Comparison of ENCODE assay signal across 2 cellular contexts in the genomic region with DNA sequence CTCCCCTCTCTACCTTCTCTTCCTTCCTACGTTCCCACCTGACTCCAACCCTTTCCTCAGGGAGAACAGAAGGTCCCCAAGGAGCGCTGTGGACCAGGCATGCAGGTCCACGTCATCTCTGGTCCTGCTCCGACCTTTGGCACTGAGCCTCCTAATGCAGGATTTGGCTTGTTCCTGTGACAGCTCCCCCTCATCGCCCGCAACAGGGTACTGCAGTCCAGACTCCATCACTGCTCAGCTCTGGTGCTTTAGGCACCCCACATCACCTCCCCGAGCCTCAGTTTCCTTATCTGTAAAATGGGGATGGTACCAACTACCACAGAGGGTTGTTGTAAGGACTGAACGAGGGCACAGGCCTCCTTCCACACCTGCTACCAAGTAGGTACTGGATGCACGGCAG.
TF ChIP-seq lines count a peak whose summit lies in the region.

No MANE protein-coding gene starts in this region.

TF ChIP-seq in IMR-90, 13 proteins besides CTCF, POLR2A, EP300 and RAD21:
- TF ChIP-seq MAFK (IDR thresholded peaks at IDR 0.05; ENCODE audit: low read depth, low read length) (no peak), RFX5 (IDR thresholded peaks at IDR 0.05; ENCODE audit: low read depth, low read length) (no peak), RCOR1 (IDR thresholded peaks at IDR 0.05; ENCODE audit: insufficient replicate concordance, low read length) (no peak), USF2 (IDR thresholded peaks at IDR 0.05; ENCODE audit: low read depth, low read length) (no peak), BHLHE40 (IDR thresholded peaks at IDR 0.05; ENCODE audit: low read depth, low read length) (no peak), FOS (IDR thresholded peaks at IDR 0.05; ENCODE audit: low read depth, low read length) (no peak), MAZ (IDR thresholded peaks at IDR 0.05; ENCODE audit: borderline replicate concordance, low read depth, low read length) (no peak), NFE2L2 (IDR thresholded peaks at IDR 0.05; ENCODE audit: low read depth, low read length) (no peak), CHD1 (IDR thresholded peaks at IDR 0.05; ENCODE audit: low read depth, low read length) (no peak), MXI1 (IDR thresholded peaks at IDR 0.05; ENCODE audit: borderline replicate concordance, low read depth, low read length) (no peak), SMC3 (IDR thresholded peaks at IDR 0.05; ENCODE audit: low read depth, low read length) (no peak), CEBPB (IDR thresholded peaks at IDR 0.05; ENCODE audit: low read depth, low read length) (no peak)
- TF ChIP-seq, protein P1, sequence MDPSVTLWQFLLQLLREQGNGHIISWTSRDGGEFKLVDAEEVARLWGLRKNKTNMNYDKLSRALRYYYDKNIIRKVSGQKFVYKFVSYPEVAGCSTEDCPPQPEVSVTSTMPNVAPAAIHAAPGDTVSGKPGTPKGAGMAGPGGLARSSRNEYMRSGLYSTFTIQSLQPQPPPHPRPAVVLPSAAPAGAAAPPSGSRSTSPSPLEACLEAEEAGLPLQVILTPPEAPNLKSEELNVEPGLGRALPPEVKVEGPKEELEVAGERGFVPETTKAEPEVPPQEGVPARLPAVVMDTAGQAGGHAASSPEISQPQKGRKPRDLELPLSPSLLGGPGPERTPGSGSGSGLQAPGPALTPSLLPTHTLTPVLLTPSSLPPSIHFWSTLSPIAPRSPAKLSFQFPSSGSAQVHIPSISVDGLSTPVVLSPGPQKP (IDR thresholded peaks at IDR 0.05; ENCODE audit: borderline replicate concordance, low read depth, low read length), result no peak
TF ChIP-seq in IMR-90: peak in this region for 0.

TF ChIP-seq in WTC11, 78 proteins besides CTCF, POLR2A, EP300 and RAD21:
- TF ChIP-seq CREM (CRISPR knock-in tag; IDR thresholded peaks at IDR 0.05), result no peak
- no peak for TF ChIP-seq SP1 (CRISPR knock-in tag; conservative IDR thresholded peaks at IDR 0.05)
- TF ChIP-seq, protein P2, sequence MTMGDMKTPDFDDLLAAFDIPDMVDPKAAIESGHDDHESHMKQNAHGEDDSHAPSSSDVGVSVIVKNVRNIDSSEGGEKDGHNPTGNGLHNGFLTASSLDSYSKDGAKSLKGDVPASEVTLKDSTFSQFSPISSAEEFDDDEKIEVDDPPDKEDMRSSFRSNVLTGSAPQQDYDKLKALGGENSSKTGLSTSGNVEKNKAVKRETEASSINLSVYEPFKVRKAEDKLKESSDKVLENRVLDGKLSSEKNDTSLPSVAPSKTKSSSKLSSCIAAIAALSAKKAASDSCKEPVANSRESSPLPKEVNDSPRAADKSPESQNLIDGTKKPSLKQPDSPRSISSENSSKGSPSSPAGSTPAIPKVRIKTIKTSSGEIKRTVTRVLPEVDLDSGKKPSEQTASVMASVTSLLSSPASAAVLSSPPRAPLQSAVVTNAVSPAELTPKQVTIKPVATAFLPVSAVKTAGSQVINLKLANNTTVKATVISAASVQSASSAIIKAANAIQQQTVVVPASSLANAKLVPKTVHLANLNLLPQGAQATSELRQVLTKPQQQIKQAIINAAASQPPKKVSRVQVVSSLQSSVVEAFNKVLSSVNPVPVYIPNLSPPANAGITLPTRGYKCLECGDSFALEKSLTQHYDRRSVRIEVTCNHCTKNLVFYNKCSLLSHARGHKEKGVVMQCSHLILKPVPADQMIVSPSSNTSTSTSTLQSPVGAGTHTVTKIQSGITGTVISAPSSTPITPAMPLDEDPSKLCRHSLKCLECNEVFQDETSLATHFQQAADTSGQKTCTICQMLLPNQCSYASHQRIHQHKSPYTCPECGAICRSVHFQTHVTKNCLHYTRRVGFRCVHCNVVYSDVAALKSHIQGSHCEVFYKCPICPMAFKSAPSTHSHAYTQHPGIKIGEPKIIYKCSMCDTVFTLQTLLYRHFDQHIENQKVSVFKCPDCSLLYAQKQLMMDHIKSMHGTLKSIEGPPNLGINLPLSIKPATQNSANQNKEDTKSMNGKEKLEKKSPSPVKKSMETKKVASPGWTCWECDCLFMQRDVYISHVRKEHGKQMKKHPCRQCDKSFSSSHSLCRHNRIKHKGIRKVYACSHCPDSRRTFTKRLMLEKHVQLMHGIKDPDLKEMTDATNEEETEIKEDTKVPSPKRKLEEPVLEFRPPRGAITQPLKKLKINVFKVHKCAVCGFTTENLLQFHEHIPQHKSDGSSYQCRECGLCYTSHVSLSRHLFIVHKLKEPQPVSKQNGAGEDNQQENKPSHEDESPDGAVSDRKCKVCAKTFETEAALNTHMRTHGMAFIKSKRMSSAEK (CRISPR knock-in tag; IDR thresholded peaks at IDR 0.05; ENCODE audit: borderline replicate concordance), result no peak
- TF ChIP-seq STAT6 (CRISPR knock-in tag; conservative IDR thresholded peaks at IDR 0.05; ENCODE audit: low read depth), result no peak
- TF ChIP-seq ZNF396 (CRISPR knock-in tag; IDR thresholded peaks at IDR 0.05; ENCODE audit: borderline replicate concordance), result no peak
- TF ChIP-seq GABPB1 (CRISPR knock-in tag; IDR thresholded peaks at IDR 0.05), result no peak
- TF ChIP-seq MXD4 (CRISPR knock-in tag; IDR thresholded peaks at IDR 0.05; ENCODE audit: borderline replicate concordance), result no peak
- no peak for TF ChIP-seq ZNF232 (CRISPR knock-in tag; IDR thresholded peaks at IDR 0.05)
- no peak for TF ChIP-seq KAT7 (CRISPR knock-in tag; IDR thresholded peaks at IDR 0.05; ENCODE audit: borderline replicate concordance)
- TF ChIP-seq ZNF263 (CRISPR knock-in tag; IDR thresholded peaks at IDR 0.05; ENCODE audit: low read depth), result no peak
- TF ChIP-seq E2F5 (CRISPR knock-in tag; IDR thresholded peaks at IDR 0.05), result no peak
